8 cellular contexts compared by ENCODE assay signal in the genomic region with DNA sequence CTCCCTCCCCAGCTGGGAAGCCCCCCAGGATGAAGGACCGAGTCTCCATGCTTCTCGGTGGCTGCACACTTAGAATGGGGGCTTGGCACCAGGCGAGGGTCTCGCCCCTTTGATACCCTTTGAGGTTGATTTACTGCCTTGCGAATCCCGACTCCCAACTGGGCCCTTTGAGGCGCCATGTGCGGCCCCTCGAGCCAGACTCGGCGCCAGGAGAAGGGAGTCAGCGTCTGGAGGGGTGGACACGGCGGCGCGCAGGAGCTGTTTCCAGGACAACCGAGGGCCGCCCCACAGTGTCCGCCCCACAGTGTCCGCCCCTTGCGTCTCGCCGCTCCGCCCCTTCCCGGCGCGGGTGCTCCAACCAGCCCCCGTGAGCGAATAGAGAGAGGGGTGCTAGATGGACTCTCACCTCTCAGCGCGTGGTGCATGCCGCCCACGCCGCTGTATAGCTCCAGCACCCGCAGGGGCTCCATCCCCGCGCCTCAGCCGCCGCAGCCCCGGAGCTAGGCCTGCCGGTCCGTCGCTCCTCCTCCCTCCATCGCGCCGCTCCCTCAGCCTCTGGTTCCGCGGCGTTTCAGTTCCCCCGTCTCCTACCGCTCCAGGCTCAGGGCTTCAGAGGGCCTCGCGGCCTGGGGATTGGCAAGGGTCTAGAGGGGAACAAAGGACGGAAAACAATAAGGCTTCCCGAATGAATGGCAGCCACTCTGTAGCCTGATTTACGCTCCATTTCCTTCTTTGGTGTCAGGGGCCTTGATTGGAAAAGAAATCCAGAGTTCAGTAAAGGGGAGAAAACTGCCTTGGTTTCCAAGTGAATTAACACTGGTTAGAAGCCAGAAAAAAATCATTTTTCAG.
A peak's percentile ranks its signal among the peaks of the same experiment; 100 is the strongest.
DNase-seq lines count a peak whose midpoint lies in the region; ATAC-seq and TF ChIP-seq lines count a peak whose summit lies in the region.

A gene with protein sequence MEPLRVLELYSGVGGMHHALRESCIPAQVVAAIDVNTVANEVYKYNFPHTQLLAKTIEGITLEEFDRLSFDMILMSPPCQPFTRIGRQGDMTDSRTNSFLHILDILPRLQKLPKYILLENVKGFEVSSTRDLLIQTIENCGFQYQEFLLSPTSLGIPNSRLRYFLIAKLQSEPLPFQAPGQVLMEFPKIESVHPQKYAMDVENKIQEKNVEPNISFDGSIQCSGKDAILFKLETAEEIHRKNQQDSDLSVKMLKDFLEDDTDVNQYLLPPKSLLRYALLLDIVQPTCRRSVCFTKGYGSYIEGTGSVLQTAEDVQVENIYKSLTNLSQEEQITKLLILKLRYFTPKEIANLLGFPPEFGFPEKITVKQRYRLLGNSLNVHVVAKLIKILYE (minus strand): TSS at position 508 of the 849 bp plus-strand sequence. CDS start 38 bp downstream, at position 470.

- no peaks in the 10 kb centered on the region for H3K27me3 Mint-ChIP-seq in memory B cell

- peak; percentile 86 for ATAC-seq in HG03378 (IDR thresholded peaks at IDR 0.05; ENCODE audit: unreplicated experiment)
- ATAC-seq in memory B cell (ENCODE audit: low read depth): peak; percentile 71

- peak within 1 kb of the TSS; percentile 64 to 84 (median 80) for H3K4me3 ChIP-seq in BLaER1 treated with 17β-estradiol and CSF1 and Interleukin-3, amounts not matched to agents 10 nM and 100 nM

- no peaks in the 10 kb centered on the region for H4K20me1 ChIP-seq in BLaER1 treated with 17β-estradiol and CSF1 and Interleukin-3, amounts not matched to agents 10 nM and 100 nM

- peak within 1 kb of the TSS; percentile 98 for H3K27ac Mint-ChIP-seq in memory B cell

- peak within 1 kb of the TSS; percentile 95 for H3K4me3 Mint-ChIP-seq in memory B cell

- H3K9me3 Mint-ChIP-seq in memory B cell: no peaks in the 10 kb centered on the region

- peak within 1 kb of the TSS; percentile 71 to 88 (median 82) for H3K4me2 ChIP-seq in BLaER1 treated with 17β-estradiol and CSF1 and Interleukin-3, amounts not matched to agents 10 nM and 100 nM

- no peaks in the 10 kb centered on the region for H3K27me3 ChIP-seq in BLaER1 treated with 17β-estradiol and CSF1 and Interleukin-3, amounts not matched to agents 10 nM and 100 nM

- no peaks in the 10 kb centered on the region for H3K36me3 ChIP-seq in BLaER1 treated with 17β-estradiol and CSF1 and Interleukin-3, amounts not matched to agents 10 nM and 100 nM

- peak within 1 kb of the TSS; percentile 91 to 98 (median 97) for H3K27ac ChIP-seq in BLaER1 treated with 17β-estradiol and CSF1 and Interleukin-3, amounts not matched to agents 10 nM and 100 nM

- DNase-seq in NCI-H774 (lab: John Stamatoyannopoulos, UW) (peak; percentile 51), memory B cell (ENCODE audit: low spot score in 2 of 2) (peak; percentile 70 to 83)
- peak; percentile 94 for DNase-seq in activated CD8-positive, alpha-beta memory T cell treated with anti-CD3 and anti-CD28 coated beads for 24 hours
- peak; percentile 66 for DNase-seq in effector CD8-positive, alpha-beta T cell (lab: John Stamatoyannopoulos, UW)
- DNase-seq in stimulated activated CD4-positive, alpha-beta T cell treated with anti-CD3 and anti-CD28 coated beads, TNF-alpha, amount 100 ng/mL, for 48 hours (ENCODE audit: low read depth in 3 of 3): peak; percentile 61 to 73 (median 67)

- peak; percentile 72 for TF ChIP-seq POLR2A in GM19193 (IDR thresholded peaks at IDR 0.05; ENCODE audit: extremely low read depth, insufficient read depth, insufficient read length)

- no peaks in the 10 kb centered on the region for H3K36me3 Mint-ChIP-seq in memory B cell

- H3K9me3 ChIP-seq in BLaER1 treated with 17β-estradiol and CSF1 and Interleukin-3, amounts not matched to agents 10 nM and 100 nM (replicated peaks in 1 of 11): peaks cover 0 to 5% (median 0%) of the 10 kb centered on the region in 11 experiments; a peak in 2 of 22 replicates

- peaks cover 18 to 31% (median 24%) of the 10 kb centered on the region in 10 experiments for H3K4me1 ChIP-seq in BLaER1 treated with 17β-estradiol and CSF1 and Interleukin-3, amounts not matched to agents 10 nM and 100 nM

- H3K4me1 Mint-ChIP-seq in memory B cell: peaks cover 20% of the 10 kb centered on the region

- peak within 1 kb of the TSS; percentile 89 to 96 (median 96) for H3K9ac ChIP-seq in BLaER1 treated with 17β-estradiol and CSF1 and Interleukin-3, amounts not matched to agents 10 nM and 100 nM

Comparison
In these comparisons a context has a peak if more than half of its experiments do, and no peak if none do; other contexts are left out.
1. Peak in every context shown above with its lines: DNase-seq, ATAC-seq, H3K4me3 ChIP-seq and H3K27ac ChIP-seq.